Comparison of ENCODE assay signal across 8 cellular contexts in genomic region chr10:73743327-73743904, GRCh38. TPM values are rescaled to one million over a fixed set of nuclear protein-coding genes. Genes with fewer than 3 reads are reported as not detected.
DNase-seq lines count a peak whose midpoint lies in the region; ATAC-seq and TF ChIP-seq lines count a peak whose summit lies in the region.

No MANE protein-coding gene starts in this region.

- peak overlapping the region; percentile 77 for H3K4me3 ChIP-seq in astrocyte of the spinal cord (ENCODE audit: low read depth, low read length)
- peak overlapping the region; percentile 96 for H3K4me3 ChIP-seq in lower leg skin (ENCODE audit: low read depth, poor library complexity, severe bottlenecking)
- H3K4me3 ChIP-seq in thyroid gland (replicated peaks in 1 of 3): peak overlapping the region; percentile 19 to 70 (median 65)

- H3K4me1 Mint-ChIP-seq in activated T-cell treated with anti-CD3 and anti-CD28 coated beads, Interleukin-2, amount 50 U/mL, for 24 hours (ENCODE audit: low read depth): peaks cover 40% of the 10 kb centered on the region

- intact Hi-C loops in lower leg skin (cut with DNase I; ENCODE audit: low total_unique reads) (no loop called here), thyroid gland (cut with DNase I) (loop anchor here (10.0 kb wide), 1 partner anchor 579 kb away; the partner anchor contains the start of genes ECD and FAM149B1), sciatic nerve (cut with DNase I) (no loop called here)

- H3K4me3 Mint-ChIP-seq in activated T-cell treated with anti-CD3 and anti-CD28 coated beads, Interleukin-2, amount 50 U/mL, for 24 hours: peak overlapping the region; percentile 96

- peaks cover 18 to 26% of the 10 kb centered on the region in 2 donors for H3K4me1 ChIP-seq in thyroid gland

- H3K27me3 ChIP-seq in thyroid gland: no peaks in the 10 kb centered on the region

- H3K27ac Mint-ChIP-seq in activated T-cell treated with anti-CD3 and anti-CD28 coated beads, Interleukin-2, amount 50 U/mL, for 24 hours: peak overlapping the region; percentile 100

- no peak for DNase-seq in activated T-cell treated with anti-CD3 and anti-CD28 coated beads, Interleukin-2, amount 50 U/mL, for 24 hours
- DNase-seq in activated T-cell treated with anti-CD3 and anti-CD28 coated beads, Interleukin-2, amount 50 U/mL, for 48 hours: no peak
- DNase-seq in astrocyte of the spinal cord (ENCODE audit: low read depth, low spot score) (no peak), lower leg skin (ENCODE audit: low spot score in 2 of 2) (no peak), thyroid gland (no peak), sciatic nerve (ENCODE audit: low spot score) (no peak)

- peak overlapping the region; percentile 91 to 97 (median 94) for H3K27ac ChIP-seq in thyroid gland

- H3K9me3 Mint-ChIP-seq in activated T-cell treated with anti-CD3 and anti-CD28 coated beads, Interleukin-2, amount 50 U/mL, for 24 hours: no peaks in the 10 kb centered on the region

- WGBS in lower leg skin, 2 donors: 35 to 38% methylated on average over 6 of the region's 6 CpGs
- WGBS in thyroid gland, 2 donors: 32 to 36% methylated on average over 6 of the region's 6 CpGs

- in situ Hi-C loops in astrocyte of the spinal cord (cut with HindIII; ENCODE audit: low sequenced_read_pairs): no loop called here

- TF ChIP-seq CTCF in astrocyte of the spinal cord (IDR thresholded peaks at IDR 0.05; ENCODE audit: low read depth, low read length): no peak
- TF ChIP-seq CTCF in lower leg skin (IDR thresholded peaks at IDR 0.05): no peak
- no peak for TF ChIP-seq CTCF in thyroid gland (IDR thresholded peaks at IDR 0.05)

- TF ChIP-seq POLR2A in lower leg skin (IDR thresholded peaks at IDR 0.05): no peak
- no peak for TF ChIP-seq POLR2A in thyroid gland (IDR thresholded peaks at IDR 0.05)

- H3K27me3 Mint-ChIP-seq in activated T-cell treated with anti-CD3 and anti-CD28 coated beads, Interleukin-2, amount 50 U/mL, for 24 hours: no peaks in the 10 kb centered on the region

- H3K9me3 ChIP-seq in thyroid gland: no peaks in the 10 kb centered on the region

- H3K36me3 ChIP-seq in thyroid gland: peaks cover 15 to 17% of the 10 kb centered on the region in 2 donors

- peaks cover 77% of the 10 kb centered on the region for H3K36me3 Mint-ChIP-seq in activated T-cell treated with anti-CD3 and anti-CD28 coated beads, Interleukin-2, amount 50 U/mL, for 24 hours (ENCODE audit: low read depth)

- no peak for ATAC-seq in HG02970 (IDR thresholded peaks at IDR 0.05; ENCODE audit: low FRiP score, unreplicated experiment)
- ATAC-seq in sciatic nerve: no peak
- no peak for ATAC-seq in GM19324 (IDR thresholded peaks at IDR 0.05; ENCODE audit: low FRiP score, unreplicated experiment)

RNA-seq across cellular contexts. Expression of gene SEC24C, which starts 0.8 kb away (rescaled TPM):
- total RNA-seq in lower leg skin (10 to 100 TPM; 45.5 to 60.3 (median 58.1) TPM), thyroid gland (10 to 100 TPM; 56.2 to 95.2 (median 83.9) TPM), sciatic nerve (53.6 TPM)

RNA-seq across cellular contexts. Expression of gene CHCHD1, which starts 38.4 kb away (rescaled TPM):
- total RNA-seq in lower leg skin (10 to 100 TPM; 27.6 to 36.5 (median 34.2) TPM), thyroid gland (10 to 100 TPM; 14.1 to 57.3 (median 28.9) TPM), sciatic nerve (13.2 TPM)

RNA-seq across cellular contexts. Expression of gene ZSWIM8, which starts 42.0 kb away (rescaled TPM):
- total RNA-seq in lower leg skin (100 to 1,000 TPM in 3 of 4 donors, 10 to 100 TPM in 1; 99.0 to 262 (median 108) TPM), thyroid gland (100 to 1,000 TPM in 2 of 4 donors, 10 to 100 TPM in 2; 67.2 to 199 (median 108) TPM), sciatic nerve (99.1 TPM)

RNA-seq across cellular contexts. Expression of gene AGAP5, which starts 45.5 kb away (rescaled TPM):
- 10 to 100 TPM in 1 of 4 donors, 1 to 10 TPM in 3; 3.0 to 11.2 (median 5.2) TPM for total RNA-seq in lower leg skin
- 10 to 100 TPM in 2 of 4 donors, 1 to 10 TPM in 2; 8.2 to 12.1 (median 10.2) TPM for total RNA-seq in thyroid gland
- 14.4 TPM for total RNA-seq in sciatic nerve
